1 cellular context compared by ENCODE assay signal in genomic region chr6:134174790-134175531, GRCh38.
TF ChIP-seq lines count a peak whose summit lies in the region.

No MANE protein-coding gene starts in this region.

TF ChIP-seq in K562, 482 proteins besides CTCF, POLR2A, EP300 and RAD21 (continued from another document and continues in another):
- TF ChIP-seq ZBTB40 (IDR thresholded peaks at IDR 0.05) (no peak), ZBTB40 (CRISPR knock-in tag; IDR thresholded peaks at IDR 0.05) (no peak), TGIF2 (CRISPR knock-in tag; IDR thresholded peaks at IDR 0.05) (no peak), USF2 (CRISPR knock-in tag; IDR thresholded peaks at IDR 0.05) (no peak), ZNF3 (CRISPR knock-in tag; IDR thresholded peaks at IDR 0.05) (no peak), ILF3 (IDR thresholded peaks at IDR 0.05; ENCODE audit: borderline replicate concordance) (peak; percentile 44; the same call in 1 of the 2 replicates), XRCC4 (IDR thresholded peaks at IDR 0.05; ENCODE audit: extremely low read depth, insufficient read depth, insufficient read length) (no peak), KAT2B (IDR thresholded peaks at IDR 0.05; ENCODE audit: low read depth, low read length) (no peak), ZBTB12 (CRISPR knock-in tag; IDR thresholded peaks at IDR 0.05) (no peak), ZNF274 (IDR thresholded peaks at IDR 0.05; ENCODE audit: borderline replicate concordance, low read depth, low read length) (no peak), CREB3 (tag; conservative IDR thresholded peaks at IDR 0.05; ENCODE audit: low read depth) (no peak), YBX1 (IDR thresholded peaks at IDR 0.05) (no peak), HNRNPL (IDR thresholded peaks at IDR 0.05; ENCODE audit: low read depth, low read length) (peak; percentile 94), PRMT5 (CRISPR knock-in tag; IDR thresholded peaks at IDR 0.05) (no peak), NR3C1 (CRISPR knock-in tag; IDR thresholded peaks at IDR 0.05) (0 out of 2 replicates have a peak, but pooled peaks have one; percentile 17), YY1 (IDR thresholded peaks at IDR 0.05; ENCODE audit: borderline replicate concordance in 1 of 3, control insufficient read depth in 1 of 3, extremely low read depth in 1 of 3, insufficient read depth in 3 of 3, insufficient read length in 1 of 3, insufficient replicate concordance in 2 of 3, low read depth in 1 of 3, low read length in 2 of 3) (peak in 2 of 3 experiments; percentile 41 to 72), SRSF1 (IDR thresholded peaks at IDR 0.05; ENCODE audit: low read depth, low read length) (no peak), IFI16 (CRISPR knock-in tag; IDR thresholded peaks at IDR 0.05) (no peak), HMGN3 (IDR thresholded peaks at IDR 0.05; ENCODE audit: borderline replicate concordance, extremely low read depth, insufficient read length, low read depth, low read length) (peak; percentile 99), CBFB (CRISPR knock-in tag; IDR thresholded peaks at IDR 0.05) (no peak), MXD1 (CRISPR knock-in tag; IDR thresholded peaks at IDR 0.05; ENCODE audit: borderline replicate concordance, poor library complexity, severe bottlenecking) (no peak), RAD51 (IDR thresholded peaks at IDR 0.05; ENCODE audit: borderline replicate concordance, low read depth) (no peak), RBM25 (IDR thresholded peaks at IDR 0.05; ENCODE audit: low read depth, low read length, severe bottlenecking) (peak; percentile 56), ZNF398 (CRISPR knock-in tag; IDR thresholded peaks at IDR 0.05) (no peak), SPI1 (IDR thresholded peaks at IDR 0.05; ENCODE audit: borderline replicate concordance, low read depth, low read length) (no peak), ZNF239 (CRISPR knock-in tag; IDR thresholded peaks at IDR 0.05) (no peak), TFAP4 (CRISPR knock-in tag; IDR thresholded peaks at IDR 0.05; ENCODE audit: borderline replicate concordance) (peak; percentile 71; the same call in 1 of the 2 replicates), FIP1L1 (IDR thresholded peaks at IDR 0.05; ENCODE audit: low read depth, low read length, poor library complexity, severe bottlenecking) (peak; percentile 82), FOXP1 (CRISPR knock-in tag; IDR thresholded peaks at IDR 0.05) (no peak), SMARCE1 (IDR thresholded peaks at IDR 0.05) (no peak), CBFA2T2 (conservative IDR thresholded peaks at IDR 0.05) (no peak), BDP1 (IDR thresholded peaks at IDR 0.05; ENCODE audit: insufficient read depth, insufficient read length) (no peak), DMBX1 (CRISPR knock-in tag; IDR thresholded peaks at IDR 0.05; ENCODE audit: borderline replicate concordance) (no peak; the same call in 1 of the 2 replicates), ZFP30 (CRISPR knock-in tag; IDR thresholded peaks at IDR 0.05; ENCODE audit: borderline replicate concordance) (no peak), PML (IDR thresholded peaks at IDR 0.05; ENCODE audit: low read length) (peak; percentile 27; the same call in 1 of the 2 replicates), FUS (optimal IDR thresholded peaks at IDR 0.05; ENCODE audit: low read depth, low read length) (peak; percentile 55), NFXL1 (CRISPR knock-in tag; IDR thresholded peaks at IDR 0.05) (no peak), ARID2 (IDR thresholded peaks at IDR 0.05) (no peak), ZNF717 (CRISPR knock-in tag; IDR thresholded peaks at IDR 0.05) (no peak), STAT5A (IDR thresholded peaks at IDR 0.05; ENCODE audit: borderline replicate concordance, low read length) (no peak; the same call in 1 of the 2 replicates), DDX20 (tag; IDR thresholded peaks at IDR 0.05; ENCODE audit: low read depth) (no peak), FOXO4 (CRISPR knock-in tag; IDR thresholded peaks at IDR 0.05) (no peak), ZSCAN29 (IDR thresholded peaks at IDR 0.05) (no peak), ELF2 (CRISPR knock-in tag; IDR thresholded peaks at IDR 0.05) (no peak)
